22 cellular contexts compared by ENCODE assay signal in the genomic region with DNA sequence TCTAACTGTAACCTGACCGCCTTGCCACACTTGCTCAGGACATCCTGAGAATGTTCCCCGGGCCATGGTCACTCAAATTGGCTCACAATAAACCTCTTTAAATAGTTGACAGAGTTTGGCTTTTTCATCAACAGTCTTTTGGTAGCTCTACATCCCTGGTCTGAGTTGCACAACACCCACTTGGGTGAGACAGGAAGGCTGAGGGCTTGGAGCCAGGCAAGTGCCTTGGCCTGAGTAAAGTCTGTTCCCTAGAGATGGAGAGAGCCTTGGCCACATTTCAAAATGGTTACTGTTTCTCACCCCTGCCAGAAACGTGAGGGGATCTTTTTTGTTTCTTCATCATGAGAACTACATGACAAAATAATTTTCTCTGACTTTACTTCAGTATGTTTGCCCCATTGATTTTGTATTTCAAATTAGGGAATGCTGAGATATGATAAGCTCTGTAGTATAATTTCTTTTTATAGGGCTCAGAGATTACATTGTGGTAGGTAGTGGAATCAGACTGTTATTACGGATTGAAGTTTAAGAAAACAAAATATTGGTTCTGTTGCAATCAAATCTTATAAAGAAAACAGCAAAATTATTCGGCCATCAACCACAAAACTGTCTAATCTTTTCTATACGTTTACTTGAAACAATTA. TPM values are rescaled to one million over a fixed set of nuclear protein-coding genes. Genes with fewer than 3 reads are reported as not detected.
DNase-seq lines count a peak whose midpoint lies in the region; ATAC-seq and TF ChIP-seq lines count a peak whose summit lies in the region.
"Had no signal": no experiment of that assay in that cellular context is flagged by ENCODE, and none has a peak within 500 bp of the region (broad histone marks: within the 10 kb centered on the region; RNA-seq: fewer than 3 reads in every experiment).

No MANE protein-coding gene starts in this region.

- H3K4me1 ChIP-seq in right cardiac atrium (ENCODE audit: control insufficient read depth, insufficient read depth, low read length), result no peaks in the 10 kb centered on the region
- H3K4me1 ChIP-seq in gastroesophageal sphincter, result no peaks in the 10 kb centered on the region
- H3K4me1 ChIP-seq: pancreas had no signal

- peaks cover 0 to 3% of the 10 kb centered on the region in 2 donors for H3K36me3 ChIP-seq in gastroesophageal sphincter
- H3K36me3 ChIP-seq: pancreas had no signal

- TF ChIP-seq CTCF in AG10803 (conservative IDR thresholded peaks at IDR 0.05; ENCODE audit: low read length) (no peak), gastroesophageal sphincter (IDR thresholded peaks at IDR 0.05) (no peak)

- H3K27ac ChIP-seq in right cardiac atrium (ENCODE audit: low read length), result no peak overlapping the region
- H3K27ac ChIP-seq in gastroesophageal sphincter, result no peak overlapping the region
- H3K27ac ChIP-seq: pancreas, skin epidermis had no signal

- H3K9me3 ChIP-seq in right cardiac atrium (ENCODE audit: control insufficient read depth, low read length) (no peaks in the 10 kb centered on the region), gastroesophageal sphincter (no peaks in the 10 kb centered on the region)
- H3K9me3 ChIP-seq: pancreas had no signal

- WGBS in right cardiac atrium, result 60% methylated on average over 6 of the region's 6 CpGs
- 73 to 76% methylated on average over 6 of the region's 6 CpGs for WGBS in gastroesophageal sphincter (ENCODE audit: low coverage in 1 of 2), 2 donors

- intact Hi-C loops in right cardiac atrium (cut with DNase I), result no loop called here

- ATAC-seq in right cardiac atrium, result peak; percentile 83 to 91
- no peak for ATAC-seq in gastroesophageal sphincter
- ATAC-seq: natural killer cell, pancreas had no signal

- H3K27me3 ChIP-seq in right cardiac atrium (ENCODE audit: control insufficient read depth, insufficient read depth), result no peaks in the 10 kb centered on the region
- no peaks in the 10 kb centered on the region for H3K27me3 ChIP-seq in gastroesophageal sphincter
- H3K27me3 ChIP-seq: pancreas had no signal

- no peak overlapping the region for H3K4me3 ChIP-seq in AG10803 (ENCODE audit: low read length)
- H3K4me3 ChIP-seq in right cardiac atrium (ENCODE audit: low read length), result no peak overlapping the region
- H3K4me3 ChIP-seq in gastroesophageal sphincter, result no peak overlapping the region
- H3K4me3 ChIP-seq: pancreas, skin epidermis had no signal

- no peak for TF ChIP-seq POLR2A in gastroesophageal sphincter (IDR thresholded peaks at IDR 0.05)

- DNase-seq in AG10803 (ENCODE audit: low read depth), result peak; percentile 69
- peak; percentile 19 for DNase-seq in LHCN-M2 (ENCODE audit: low read depth)
- DNase-seq in fibroblast of gingiva (ENCODE audit: low read depth), result peak; percentile 77
- peak; percentile 70 to 77 (median 71) for DNase-seq in right cardiac atrium
- no peak for DNase-seq in NOMO-1 treated with DMSO at 0.1 percent for 48 hours (lab: John Stamatoyannopoulos, UW; ENCODE audit: unreplicated experiment)
- no peak for DNase-seq in GM19238 (ENCODE audit: insufficient read length, low spot score)
- no peak for DNase-seq in NK-92 (lab: John Stamatoyannopoulos, UW; ENCODE audit: unreplicated experiment)
- DNase-seq: activated CD4-positive, alpha-beta T cell treated with anti-CD3 and anti-CD28 coated beads for 4 hours; amniotic stem cell; central memory CD4-positive, alpha-beta T cell; COR-L47; erythroblast; hippocampal formation; natural killer cell; NCI-H187 treated with DMSO at 0.1 percent for 48 hours; NCI-H345; pancreas; RPMI8226; stimulated activated CD4-positive, alpha-beta T cell treated with anti-CD3 and anti-CD28 coated beads, Interleukin-2, amount 100 ng/mL, for 48 hours; trophoblast cell had no signal

- TF ChIP-seq EP300 in gastroesophageal sphincter (IDR thresholded peaks at IDR 0.05), result no peak

RNA-seq across cellular contexts. Expression of a gene that starts 53.9 kb away (rescaled TPM):
- total RNA-seq in LHCN-M2 (2014; rRNA removed), result 31.8 and 33.0 TPM in 2 replicates
- polyA plus RNA-seq in LHCN-M2 (2012), result 6.3 TPM
- total RNA-seq in right cardiac atrium, result 1 to 10 TPM in 3 of 4 donors, under 1 TPM in 1; 0.97 to 1.8 (median 1.4) TPM
- 0.41 TPM for polyA plus RNA-seq in right cardiac atrium
- total RNA-seq in gastroesophageal sphincter, result 1 to 10 TPM in 2 of 4 donors, under 1 TPM in 2; 0.47 to 5.0 (median 1.1) TPM

Comparison
In these comparisons a context has a peak if more than half of its experiments do, and no peak if none do; other contexts are left out.
1. DNase-seq: peak in AG10803 (single experiment), LHCN-M2 (single experiment), fibroblast of gingiva (single experiment) and right cardiac atrium (3 of 3); none in NOMO-1 treated with DMSO at 0.1 percent for 48 hours (single experiment), GM19238 (single experiment) and NK-92 (single experiment).